8 cellular contexts compared by ENCODE assay signal in the genomic region with DNA sequence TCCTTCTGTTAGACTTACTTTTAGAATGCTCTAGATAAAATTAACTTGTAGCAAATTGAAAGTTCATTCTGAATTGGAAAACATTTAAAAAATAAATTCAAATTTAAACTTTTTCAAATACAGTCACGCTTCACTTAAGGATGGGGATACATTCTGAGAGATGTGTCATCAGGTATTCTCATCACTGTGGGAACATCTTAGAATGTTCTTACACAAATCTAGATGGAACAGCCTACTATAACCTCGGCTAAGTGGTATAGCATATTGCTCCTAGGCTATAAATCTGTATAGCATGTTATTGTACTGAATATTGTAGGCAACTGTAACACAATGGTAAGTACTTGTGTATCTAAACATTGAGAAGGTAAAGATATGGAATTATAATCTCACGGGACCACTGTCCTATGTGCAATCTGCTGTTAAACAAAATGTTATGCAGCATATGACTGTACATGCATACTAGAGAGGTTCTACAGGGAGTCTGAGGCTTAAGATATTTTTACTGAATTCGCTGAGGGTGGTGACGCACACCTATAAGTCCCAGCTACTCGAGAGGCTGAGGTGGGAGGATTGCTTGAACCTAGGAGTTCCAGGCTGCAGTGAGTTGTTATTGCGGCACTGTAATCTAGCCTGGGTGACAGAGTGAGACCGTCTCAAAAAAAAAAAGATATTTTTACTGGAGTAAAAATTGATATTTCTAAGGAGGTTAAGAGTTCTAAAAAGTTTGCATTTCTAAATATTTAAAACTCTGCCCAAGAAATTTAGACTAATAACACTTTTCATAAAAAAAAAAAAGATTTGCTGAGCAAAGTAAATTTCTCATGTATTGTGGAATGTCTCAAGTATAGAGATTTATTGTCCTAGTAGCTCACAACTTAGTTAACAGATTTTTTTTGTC.
DNase-seq lines count a peak whose midpoint lies in the region; ATAC-seq and TF ChIP-seq lines count a peak whose summit lies in the region.

No MANE protein-coding gene starts in this region.

- TF ChIP-seq CTCF in MCF 10A (IDR thresholded peaks at IDR 0.05; ENCODE audit: unreplicated experiment) (no peak), transverse colon (IDR thresholded peaks at IDR 0.05) (no peak)

- ATAC-seq in activated T-cell treated with anti-CD3 and anti-CD28 coated beads, Interleukin-2, amount 50 U/mL, for 72 hours (replicated peaks in 1 of 2) = peak; percentile 76 to 77
- ATAC-seq in esophagus mucosa = no peak
- no peak for ATAC-seq in HG02840 (IDR thresholded peaks at IDR 0.05; ENCODE audit: low FRiP score, unreplicated experiment)

- H3K4me3 Mint-ChIP-seq in activated T-cell treated with anti-CD3 and anti-CD28 coated beads, Interleukin-2, amount 50 U/mL, for 72 hours = peak overlapping the region; percentile 66 to 82
- peak overlapping the region; percentile 50 for H3K4me3 Mint-ChIP-seq in MCF 10A (ENCODE audit: unreplicated experiment)

- peaks cover 82% of the 10 kb centered on the region for H3K4me1 Mint-ChIP-seq in activated T-cell treated with anti-CD3 and anti-CD28 coated beads, Interleukin-2, amount 50 U/mL, for 72 hours (ENCODE audit: low read depth)
- H3K4me1 Mint-ChIP-seq in MCF 10A (ENCODE audit: insufficient read depth, unreplicated experiment) = peaks cover 66% of the 10 kb centered on the region

- POLR2A ChIA-PET in MCF 10A (lab: Yijun Ruan, JAX) = interaction anchor here (1.0 to 15.0 kb wide), 13 partner anchors 10 to 146 kb away, joined by 3 to 294 read pairs (median 18); a partner anchor contains a TSS

- H3K9ac ChIP-seq in muscle layer of colon (ENCODE audit: low read length) = peak overlapping the region; percentile 57

- no TSS peak for BruUV-seq in MCF 10A (replicated peaks; lab: Mats Ljungman, UMichigan)

- H3K36me3 ChIP-seq in muscle layer of colon (ENCODE audit: insufficient read depth, low read length) (peaks cover 9% of the 10 kb centered on the region), transverse colon (peaks cover 0 to 29% (median 8%) of the 10 kb centered on the region in 4 donors)

- peak overlapping the region; percentile 93 for H3K27ac Mint-ChIP-seq in activated T-cell treated with anti-CD3 and anti-CD28 coated beads, Interleukin-2, amount 50 U/mL, for 72 hours
- H3K27ac Mint-ChIP-seq in MCF 10A (ENCODE audit: low read depth, unreplicated experiment) = peak overlapping the region; percentile 96

- WGBS in transverse colon (ENCODE audit: low coverage in 1 of 2), 2 donors = 74 to 77% methylated on average over 6 to 8 of the region's 8 CpGs

- no peak for DNase-seq in activated T-cell treated with anti-CD3 and anti-CD28 coated beads, Interleukin-2, amount 50 U/mL, for 72 hours
- no peak for DNase-seq in activated T-cell treated with anti-CD3 and anti-CD28 coated beads, Interleukin-2, amount 50 U/mL, for 48 hours
- DNase-seq in MCF 10A (ENCODE audit: unreplicated experiment) (no peak), transverse colon (no peak), NCI-H2081 (lab: John Stamatoyannopoulos, UW) (no peak)

- no peak for TF ChIP-seq EP300 in transverse colon (IDR thresholded peaks at IDR 0.05; ENCODE audit: low read depth)

- CTCF ChIA-PET in MCF 10A (lab: Yijun Ruan, JAX) = interaction anchor here (0.8 to 2.6 kb wide), 3 partner anchors 134 to 137 kb away, joined by 3 to 7 read pairs (median 5); a partner anchor contains a TSS

- no peaks in the 10 kb centered on the region for H3K27me3 Mint-ChIP-seq in activated T-cell treated with anti-CD3 and anti-CD28 coated beads, Interleukin-2, amount 50 U/mL, for 72 hours (ENCODE audit: low read depth)
- H3K27me3 Mint-ChIP-seq in MCF 10A (ENCODE audit: insufficient read depth, unreplicated experiment) = no peaks in the 10 kb centered on the region

- H3K4me3 ChIP-seq in muscle layer of colon (ENCODE audit: low read depth in 1 of 2, low read length in 2 of 2) (no peak overlapping the region), transverse colon (no peak overlapping the region)

- in situ Hi-C loops in transverse colon (cut with MboI; ENCODE audit: low pct_ligation_motif_present in 1 of 4, low pct_unique_long_range_greater_than_20kb in 1 of 4, low sequenced_read_pairs in 3 of 4) = no loop called here

- H3K4me1 ChIP-seq in muscle layer of colon (ENCODE audit: insufficient read depth, low read length) (peaks cover 41% of the 10 kb centered on the region), transverse colon (peaks cover 30 to 90% (median 54%) of the 10 kb centered on the region in 4 donors)

- intact Hi-C loops in MCF 10A (cut with micrococcal nuclease) = loop anchor here (5.0 kb wide), 1 partner anchor 87 kb away; a partner anchor contains a TSS
- intact Hi-C loops in transverse colon (cut with DNase I; ENCODE audit: low total_unique reads) = no loop called here

- H3K9me3 Mint-ChIP-seq in activated T-cell treated with anti-CD3 and anti-CD28 coated beads, Interleukin-2, amount 50 U/mL, for 72 hours = no peaks in the 10 kb centered on the region
- H3K9me3 Mint-ChIP-seq in MCF 10A (ENCODE audit: unreplicated experiment) = no peaks in the 10 kb centered on the region

- H3K9me3 ChIP-seq in muscle layer of colon (ENCODE audit: low read length) = no peaks in the 10 kb centered on the region
- no peaks in the 10 kb centered on the region for H3K9me3 ChIP-seq in transverse colon

- peak overlapping the region; percentile 82 for H3K27ac ChIP-seq in muscle layer of colon (ENCODE audit: low read depth, low read length)
- peak overlapping the region; percentile 87 to 90 (median 88) for H3K27ac ChIP-seq in transverse colon

- H3K27me3 ChIP-seq in muscle layer of colon (ENCODE audit: control insufficient read depth in 1 of 2, insufficient read depth in 2 of 2, low read length in 2 of 2) (no peaks in the 10 kb centered on the region), transverse colon (no peaks in the 10 kb centered on the region)

- TF ChIP-seq POLR2A in transverse colon (IDR thresholded peaks at IDR 0.05) = no peak

- peaks cover 5 to 34% of the 10 kb centered on the region in 2 donors for H3K36me3 Mint-ChIP-seq in activated T-cell treated with anti-CD3 and anti-CD28 coated beads, Interleukin-2, amount 50 U/mL, for 72 hours (ENCODE audit: insufficient read depth in 2 of 2)
- H3K36me3 Mint-ChIP-seq in MCF 10A (ENCODE audit: insufficient read depth, unreplicated experiment) = peaks cover 100% of the 10 kb centered on the region

Comparison
In these comparisons a context has a peak if more than half of its experiments do, and no peak if none do; other contexts are left out.
1. ATAC-seq: peak in activated T-cell treated with anti-CD3 and anti-CD28 coated beads, Interleukin-2, amount 50 U/mL, for 72 hours (2 of 2); none in esophagus mucosa (single experiment) and HG02840 (single experiment).